Comparison of ENCODE assay signal across 7 cellular contexts in genomic region chr5:160419458-160420330, GRCh38. TPM values are rescaled to one million over a fixed set of nuclear protein-coding genes. Genes with fewer than 3 reads are reported as not detected.
DNase-seq lines count a peak whose midpoint lies in the region; ATAC-seq and TF ChIP-seq lines count a peak whose summit lies in the region.

No MANE protein-coding gene starts in this region.

- H4K8ac ChIP-seq in IMR-90 (ENCODE audit: low read depth in 2 of 2, low read length in 2 of 2): peak overlapping the region; percentile 77 to 96

- intact Hi-C loops in IMR-90 (cut with micrococcal nuclease): no loop called here
- intact Hi-C loops in MCF 10A (cut with micrococcal nuclease): loop anchor here (5.0 kb wide), 1 partner anchor 418 kb away; no protein-coding TSS in a partner anchor

- peak overlapping the region; percentile 53 for H3K56ac ChIP-seq in IMR-90 (ENCODE audit: extremely low read depth, insufficient read depth, low read length)

- peaks cover 26% of the 10 kb centered on the region for H3K36me3 Mint-ChIP-seq in MCF 10A (ENCODE audit: insufficient read depth, unreplicated experiment)

- peaks cover 7% of the 10 kb centered on the region for H3K9me3 Mint-ChIP-seq in MCF 10A (ENCODE audit: unreplicated experiment)

- 75% methylated on average over 1 of the region's 11 CpGs; no CpG with 5 or more reads in 1 of the 2 experiments for WGBS in IMR-90 (ENCODE audit: extremely low coverage in 2 of 2, insufficient read length in 1 of 2), 2 experiments

- H3K27me3 ChIP-seq in IMR-90 (ENCODE audit: control insufficient read depth, insufficient read depth, low read length) (no peaks in the 10 kb centered on the region), mucosa of stomach (ENCODE audit: control insufficient read depth, insufficient read depth, low read length) (no peaks in the 10 kb centered on the region)

- CTCF ChIA-PET in IMR-90 (lab: Yijun Ruan, JAX) (interaction anchor here (0.6 to 1.2 kb wide), 3 partner anchors 11 to 1131 kb away, joined by 3 to 6 read pairs (median 4); no protein-coding TSS in a partner anchor), MCF 10A (lab: Yijun Ruan, JAX) (interaction anchor here (0.7 to 14.2 kb wide), 9 partner anchors 9 to 1678 kb away, joined by 3 to 197 read pairs (median 4); partner anchors contain the start of gene FAM200C)

- H3K27ac Mint-ChIP-seq in MCF 10A (ENCODE audit: low read depth, unreplicated experiment): peak overlapping the region; percentile 99

- no peaks in the 10 kb centered on the region for H4K20me1 ChIP-seq in IMR-90 (ENCODE audit: insufficient read depth, low read length)

- H3K18ac ChIP-seq in IMR-90 (ENCODE audit: low read depth, low read length): peak overlapping the region; percentile 39; the same call in 1 of the 2 replicates

- H3K36me3 ChIP-seq in IMR-90 (ENCODE audit: control insufficient read depth, insufficient read depth, low read length) (no peaks in the 10 kb centered on the region; the same call in 1 of the 2 replicates), mucosa of stomach (ENCODE audit: control insufficient read depth, insufficient read depth, low read length) (no peaks in the 10 kb centered on the region)

- TF ChIP-seq POLR2A in IMR-90 (IDR thresholded peaks at IDR 0.05; ENCODE audit: low read depth, low read length): no peak

- H3K79me1 ChIP-seq in IMR-90 (ENCODE audit: low read depth in 1 of 2, low read length in 2 of 2): peaks cover 16 to 43% of the 10 kb centered on the region in 2 experiments

- H4K91ac ChIP-seq in IMR-90 (ENCODE audit: insufficient read depth, low read depth, low read length): peak overlapping the region; percentile 46

- in situ Hi-C loops in IMR-90 (cut with MboI; ENCODE audit: low sequenced_read_pairs): no loop called here

- POLR2A ChIA-PET in IMR-90 (lab: Charles Lee; ENCODE audit: unreplicated experiment) (interaction anchor here (0.6 to 0.7 kb wide), 5 partner anchors 26 to 1409 kb away, joined by 4 to 19 read pairs (median 8); no protein-coding TSS in a partner anchor), MCF 10A (lab: Yijun Ruan, JAX) (interaction anchor here (0.5 to 10.5 kb wide), 20 partner anchors 9 to 1688 kb away, joined by 3 to 272 read pairs (median 4); partner anchors contain the start of genes FAM200C and TTC1)

- H2BK15ac ChIP-seq in IMR-90 (ENCODE audit: low read depth, low read length): peak overlapping the region; percentile 2; the same call in 1 of the 3 replicates

- 0 out of 2 replicates have a peak overlapping the region, but pooled peaks have one; percentile 55 for H2BK120ac ChIP-seq in IMR-90 (ENCODE audit: low read depth, low read length)

- peak overlapping the region; percentile 99 for H3K4me3 Mint-ChIP-seq in MCF 10A (ENCODE audit: unreplicated experiment)

- ATAC-seq in GM19438 (IDR thresholded peaks at IDR 0.05; ENCODE audit: low read depth, unreplicated experiment) (peak; percentile 30), IMR-90 (ENCODE audit: low read depth) (peak; percentile 2)

- peak overlapping the region; percentile 79; the same call in 1 of the 2 replicates for H4K5ac ChIP-seq in IMR-90 (ENCODE audit: low read depth, low read length)

- H3K9me1 ChIP-seq in IMR-90 (ENCODE audit: insufficient read depth, low read length): peaks cover 6% of the 10 kb centered on the region; the same call in 1 of the 2 replicates

- TF ChIP-seq CTCF in IMR-90 (conservative IDR thresholded peaks at IDR 0.05; ENCODE audit: low read depth, low read length): no peak
- no peak for TF ChIP-seq CTCF in MCF 10A (IDR thresholded peaks at IDR 0.05; ENCODE audit: unreplicated experiment)

- H3K4ac ChIP-seq in IMR-90 (ENCODE audit: low read depth, low read length): peak overlapping the region; percentile 67; the same call in 1 of the 2 replicates

- BruUV-seq in IMR-90 (replicated peaks; lab: Mats Ljungman, UMichigan) (no TSS peak), MCF 10A (replicated peaks; lab: Mats Ljungman, UMichigan) (no TSS peak)

- DNase-seq in IMR-90 (no peak), MCF 10A (ENCODE audit: unreplicated experiment) (no peak), 8988T (no peak), DMS114 treated with DMSO at 0.1 percent for 48 hours (lab: John Stamatoyannopoulos, UW; ENCODE audit: unreplicated experiment) (no peak), SKM-1 (lab: John Stamatoyannopoulos, UW; ENCODE audit: unreplicated experiment) (no peak)

- H3K27ac ChIP-seq in IMR-90 (ENCODE audit: insufficient read depth, low read length): no peak overlapping the region; the same call in 1 of the 2 replicates

- no peak overlapping the region for H2BK20ac ChIP-seq in IMR-90 (ENCODE audit: low read depth, low read length)

- H3K4me3 ChIP-seq in IMR-90 (ENCODE audit: insufficient read depth, low read depth, low read length) (peak overlapping the region; percentile 87), mucosa of stomach (ENCODE audit: low read length) (peak overlapping the region; percentile 97)

- no peak for TF ChIP-seq RAD21 in IMR-90 (IDR thresholded peaks at IDR 0.05; ENCODE audit: low read length)

- no peak overlapping the region for H2AK5ac ChIP-seq in IMR-90 (ENCODE audit: low read depth, low read length)

- H2AK9ac ChIP-seq in IMR-90 (replicated peaks; ENCODE audit: low read depth, low read length, poor library complexity): no peak overlapping the region

- peak overlapping the region; percentile 64; the same call in 1 of the 2 replicates for H3K9ac ChIP-seq in IMR-90 (ENCODE audit: low read depth, low read length)
- peak overlapping the region; percentile 99 for H3K9ac ChIP-seq in mucosa of stomach (ENCODE audit: low read length)

- dilution Hi-C loops in IMR-90 (cut with HindIII; ENCODE audit: low sequenced_read_pairs, unreplicated experiment): no loop called here

- H3K9me3 ChIP-seq in IMR-90 (ENCODE audit: control insufficient read depth, insufficient read depth, low read length) (no peaks in the 10 kb centered on the region), mucosa of stomach (ENCODE audit: control insufficient read depth, low read length) (no peaks in the 10 kb centered on the region)

- peak overlapping the region; percentile 89 for H3K4me2 ChIP-seq in IMR-90 (ENCODE audit: low read depth, low read length)

- peak overlapping the region; percentile 84 for H3K23ac ChIP-seq in IMR-90 (ENCODE audit: low read depth, low read length)

- peak overlapping the region; percentile 91 for H3K14ac ChIP-seq in IMR-90 (replicated peaks; ENCODE audit: low read depth, low read length)

- peaks cover 52% of the 10 kb centered on the region for H3K4me1 Mint-ChIP-seq in MCF 10A (ENCODE audit: insufficient read depth, unreplicated experiment)

- peak overlapping the region; percentile 83 for H2BK5ac ChIP-seq in IMR-90 (ENCODE audit: low read depth, low read length, poor library complexity, severe bottlenecking)

- H3K4me1 ChIP-seq in IMR-90 (ENCODE audit: control insufficient read depth, insufficient read depth, low read length) (peaks cover 7% of the 10 kb centered on the region), mucosa of stomach (ENCODE audit: control insufficient read depth, insufficient read depth, low read length) (peaks cover 16% of the 10 kb centered on the region)

- H2AFZ ChIP-seq in IMR-90 (replicated peaks; ENCODE audit: low read length, poor library complexity): peak overlapping the region; percentile 76

- H3K27me3 Mint-ChIP-seq in MCF 10A (ENCODE audit: insufficient read depth, unreplicated experiment): no peaks in the 10 kb centered on the region

TF ChIP-seq in IMR-90, 13 proteins besides CTCF, POLR2A, EP300 and RAD21 (continues in another document):
- TF ChIP-seq RCOR1 (IDR thresholded peaks at IDR 0.05; ENCODE audit: insufficient replicate concordance, low read length) (no peak), SMC3 (IDR thresholded peaks at IDR 0.05; ENCODE audit: low read depth, low read length) (no peak), MXI1 (IDR thresholded peaks at IDR 0.05; ENCODE audit: borderline replicate concordance, low read depth, low read length) (no peak), ELK1 (IDR thresholded peaks at IDR 0.05; ENCODE audit: borderline replicate concordance, low read depth, low read length) (no peak), NFE2L2 (IDR thresholded peaks at IDR 0.05; ENCODE audit: low read depth, low read length) (no peak), RFX5 (IDR thresholded peaks at IDR 0.05; ENCODE audit: low read depth, low read length) (no peak), MAZ (IDR thresholded peaks at IDR 0.05; ENCODE audit: borderline replicate concordance, low read depth, low read length) (no peak), BHLHE40 (IDR thresholded peaks at IDR 0.05; ENCODE audit: low read depth, low read length) (no peak), CHD1 (IDR thresholded peaks at IDR 0.05; ENCODE audit: low read depth, low read length) (no peak)

RNA-seq across cellular contexts. Expression of gene SLU7, which starts 0.8 kb away (rescaled TPM):
- total RNA-seq in IMR-90 (2012; rRNA removed) (34.2 and 49.7 TPM in 2 replicates), MCF 10A (2022) (64.6 and 85.6 TPM in 2 replicates)
- 12.6 and 15.9 TPM in 2 replicates for polyA plus RNA-seq in IMR-90 (2012; rRNA removed)
- 3.2 TPM in 2 replicates for polyA plus RNA-seq in IMR-90 (2012; cell fraction: cytosol; rRNA removed)
- polyA plus RNA-seq in IMR-90 (2012; cell fraction: nucleus; rRNA removed; ENCODE audit: low replicate concordance): 1.8 and 20.1 TPM in 2 replicates

RNA-seq across cellular contexts. Expression of gene PTTG1, which starts 2.0 kb away (rescaled TPM):
- total RNA-seq in IMR-90 (2012; rRNA removed) (95.0 and 98.6 TPM in 2 replicates), MCF 10A (2022) (87.0 and 119 TPM in 2 replicates)
- polyA plus RNA-seq in IMR-90 (2012; rRNA removed): 118 and 229 TPM in 2 replicates
- polyA plus RNA-seq in IMR-90 (2012; cell fraction: cytosol; rRNA removed): 24.1 and 130 TPM in 2 replicates
- polyA plus RNA-seq in IMR-90 (2012; cell fraction: nucleus; rRNA removed; ENCODE audit: low replicate concordance): 6.4 and 52.4 TPM in 2 replicates

RNA-seq across cellular contexts. Expression of gene FAM200C, which starts 19.8 kb away (rescaled TPM):
- total RNA-seq in IMR-90 (2012; rRNA removed) (6.3 and 6.7 TPM in 2 replicates), MCF 10A (2022) (2.2 and 3.7 TPM in 2 replicates)
- polyA plus RNA-seq in IMR-90 (2012; rRNA removed): 1.1 and 1.7 TPM in 2 replicates
- polyA plus RNA-seq in IMR-90 (2012; cell fraction: cytosol; rRNA removed): 0.33 and 0.62 TPM in 2 replicates
- 0.42 and 3.8 TPM in 2 replicates for polyA plus RNA-seq in IMR-90 (2012; cell fraction: nucleus; rRNA removed; ENCODE audit: low replicate concordance)

RNA-seq across cellular contexts. Expression of gene C1QTNF2, which starts 49.3 kb away (rescaled TPM):
- 0.72 and 0.83 TPM in 2 replicates for total RNA-seq in IMR-90 (2012; rRNA removed)
- 1.2 and 1.4 TPM in 2 replicates for polyA plus RNA-seq in IMR-90 (2012; rRNA removed)
- 0.52 and 1.4 TPM in 2 replicates for polyA plus RNA-seq in IMR-90 (2012; cell fraction: cytosol; rRNA removed)
- 0.56 and 0.88 TPM in 2 replicates for polyA plus RNA-seq in IMR-90 (2012; cell fraction: nucleus; rRNA removed; ENCODE audit: low replicate concordance)
- total RNA-seq in MCF 10A (2022): not detected in 2 replicates
